ENCODE assay signal across 22 cellular contexts in the genomic region with DNA sequence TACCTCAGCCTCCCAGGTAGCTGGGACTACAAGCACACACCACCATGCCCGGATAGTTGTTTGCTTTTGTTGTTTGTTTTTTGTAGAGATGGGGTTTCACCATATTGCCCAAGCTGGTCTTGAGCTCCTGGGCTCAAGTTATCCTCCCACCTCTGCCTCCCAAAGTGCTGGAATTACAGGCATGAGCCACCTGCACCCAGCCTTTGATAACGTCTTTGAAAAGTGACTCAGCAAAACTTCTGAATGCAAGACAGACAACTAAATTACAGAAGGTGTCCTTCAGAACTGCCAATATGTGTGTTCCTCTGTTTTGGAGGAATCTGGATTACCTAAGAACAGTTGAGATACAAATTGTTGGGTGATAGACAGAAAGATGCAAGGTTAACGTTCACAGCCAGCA.
DNase-seq lines count a peak whose midpoint lies in the region; ATAC-seq, FAIRE-seq and TF ChIP-seq lines count a peak whose summit lies in the region.
"Had no signal": no experiment of that assay in that cellular context is flagged by ENCODE, and none has a peak within 500 bp of the region (broad histone marks: within the 10 kb centered on the region; RNA-seq: fewer than 3 reads in every experiment).

No MANE protein-coding gene starts in this region.

- H3K27ac ChIP-seq in right atrium auricular region (peak overlapping the region; percentile 82 to 87), mesenchymal stem cell (ENCODE audit: low read length, poor library complexity, severe bottlenecking) (no peak overlapping the region)
- H3K27ac ChIP-seq: foreskin keratinocyte had no signal

- H2BK15ac ChIP-seq in mesenchymal stem cell (ENCODE audit: low read depth, poor library complexity, severe bottlenecking): no peak overlapping the region

- H2BK5ac ChIP-seq in mesenchymal stem cell (ENCODE audit: low read depth, low read length, poor library complexity, severe bottlenecking): no peak overlapping the region

- H3K9ac ChIP-seq in mesenchymal stem cell (ENCODE audit: low read length): no peak overlapping the region

- H4K8ac ChIP-seq in mesenchymal stem cell (ENCODE audit: low read length): peak overlapping the region; percentile 14

- H3K23ac ChIP-seq in mesenchymal stem cell (ENCODE audit: low read length in 2 of 2): no peak overlapping the region

- FAIRE-seq in urothelium cell line (lab: Jason Lieb, UNC): peak; percentile 61
- FAIRE-seq: endometrium had no signal

- H3K27ac Mint-ChIP-seq in T-helper 17 cell: peak overlapping the region; percentile 98

- no peak overlapping the region for H2AK5ac ChIP-seq in mesenchymal stem cell (ENCODE audit: low read length, severe bottlenecking)

- 100% methylated on average over 1 of the region's 3 CpGs for WGBS in mesenchymal stem cell

- H3K4me1 ChIP-seq in right atrium auricular region (peaks cover 0 to 47% of the 10 kb centered on the region in 2 donors), mesenchymal stem cell (ENCODE audit: control insufficient read depth, insufficient read depth, low read depth, low read length) (peaks cover 6% of the 10 kb centered on the region)

- no peak overlapping the region for H3K4me3 ChIP-seq in right atrium auricular region
- no peak overlapping the region for H3K4me3 ChIP-seq in mesenchymal stem cell (ENCODE audit: insufficient read depth in 1 of 2, low read depth in 1 of 2, low read length in 2 of 2)
- H3K4me3 ChIP-seq: MG63, ovary had no signal

- TF ChIP-seq POLR2A in GM18505 (IDR thresholded peaks at IDR 0.05; ENCODE audit: borderline replicate concordance, extremely low read depth, insufficient read depth, insufficient read length): no peak

- ATAC-seq in left ventricle myocardium superior (no peak), T-helper 17 cell (no peak), GM18505 (IDR thresholded peaks at IDR 0.05; ENCODE audit: unreplicated experiment) (no peak)
- ATAC-seq: foreskin keratinocyte had no signal

- no peak overlapping the region for H3K4me2 ChIP-seq in mesenchymal stem cell (ENCODE audit: low read length, poor library complexity, severe bottlenecking)

- H2AFZ ChIP-seq in mesenchymal stem cell (ENCODE audit: low read depth, low read length): no peak overlapping the region

- H2BK120ac ChIP-seq in mesenchymal stem cell (ENCODE audit: low read depth, low read length): no peak overlapping the region

- no peak overlapping the region for H4K91ac ChIP-seq in mesenchymal stem cell (ENCODE audit: low read length)

- H3K18ac ChIP-seq in mesenchymal stem cell (ENCODE audit: low read depth in 1 of 2, low read length in 2 of 2): no peak overlapping the region

- H3K9me3 ChIP-seq in right atrium auricular region: no peaks in the 10 kb centered on the region
- no peaks in the 10 kb centered on the region for H3K9me3 ChIP-seq in T-helper 17 cell (ENCODE audit: control insufficient read depth, low read length, poor library complexity, severe bottlenecking)
- H3K9me3 ChIP-seq in mesenchymal stem cell (ENCODE audit: control insufficient read depth, low read length): no peaks in the 10 kb centered on the region
- H3K9me3 ChIP-seq: MG63, ovary had no signal

- H3K36me3 ChIP-seq in right atrium auricular region (peaks cover 11% of the 10 kb centered on the region), mesenchymal stem cell (ENCODE audit: control insufficient read depth in 1 of 2, insufficient read depth in 2 of 2, low read depth in 1 of 2, low read length in 2 of 2) (peaks cover 0 to 3% of the 10 kb centered on the region in 2 experiments)
- H3K36me3 ChIP-seq: MG63, ovary had no signal

- no peak overlapping the region for H2BK12ac ChIP-seq in mesenchymal stem cell (ENCODE audit: low read length in 2 of 2)

- intact Hi-C loops in left ventricle myocardium superior (cut with micrococcal nuclease): no loop called here

- no peak for TF ChIP-seq CTCF in right atrium auricular region (IDR thresholded peaks at IDR 0.05)

- H3K14ac ChIP-seq in mesenchymal stem cell (ENCODE audit: low read length in 2 of 2): no peak overlapping the region

- peaks cover 6% of the 10 kb centered on the region for H3K36me3 Mint-ChIP-seq in T-helper 17 cell (ENCODE audit: low read depth)

- DNase-seq in right atrium auricular region (ENCODE audit: low spot score) (no peak), left ventricle myocardium superior (no peak), T-helper 17 cell (no peak), mesenchymal stem cell (no peak), urothelium cell line (ENCODE audit: low spot score) (no peak), RPMI8226 (no peak), COLO829 (ENCODE audit: low spot score) (no peak)
- DNase-seq: activated CD8-positive, alpha-beta memory T cell treated with anti-CD3 and anti-CD28 coated beads for 24 hours; activated naive CD8-positive, alpha-beta T cell treated with anti-CD3 and anti-CD28 coated beads, Interleukin-2, amount 10 ng/mL, durations not matched to agents 7 days and 5 days; AML-193; caudate nucleus; DMS79; H9; MG63; midbrain; NCI-H2081; ovary; SHP77 treated with DMSO at 0.1 percent for 48 hours; substantia nigra had no signal

- H3K4me3 Mint-ChIP-seq in T-helper 17 cell: peak overlapping the region; percentile 75
- H3K4me3 Mint-ChIP-seq: activated naive CD8-positive, alpha-beta T cell treated with anti-CD3 and anti-CD28 coated beads, Interleukin-2, amount 10 ng/mL, durations not matched to agents 7 days and 5 days; H9 had no signal

- no peak overlapping the region for H3K4ac ChIP-seq in mesenchymal stem cell (ENCODE audit: low read depth in 1 of 2, low read length in 2 of 2)

- peaks cover 8% of the 10 kb centered on the region for H3K79me1 ChIP-seq in mesenchymal stem cell (replicated peaks; ENCODE audit: low read length, poor library complexity, severe bottlenecking)

- peaks cover 44% of the 10 kb centered on the region for H3K4me1 Mint-ChIP-seq in T-helper 17 cell

- no peaks in the 10 kb centered on the region for H3K27me3 Mint-ChIP-seq in T-helper 17 cell
- H3K27me3 Mint-ChIP-seq: activated naive CD8-positive, alpha-beta T cell treated with anti-CD3 and anti-CD28 coated beads, Interleukin-2, amount 10 ng/mL, durations not matched to agents 7 days and 5 days had no signal

- H3K27me3 ChIP-seq in right atrium auricular region: no peaks in the 10 kb centered on the region
- H3K27me3 ChIP-seq in mesenchymal stem cell (ENCODE audit: control insufficient read depth in 1 of 2, insufficient read depth in 1 of 2, low read length in 2 of 2): no peaks in the 10 kb centered on the region
- H3K27me3 ChIP-seq: foreskin keratinocyte, MG63, ovary had no signal
